1 cellular context compared by ENCODE assay signal in genomic region chr16:176514-177379, GRCh38.
TF ChIP-seq lines count a peak whose summit lies in the region.

HBA1 (plus strand) TSS chr16:176680; CDS start chr16:176717, 37 bp downstream.

TF ChIP-seq in H1, 55 proteins besides CTCF, POLR2A, EP300 and RAD21:
- peak; percentile 66 for TF ChIP-seq SUZ12 (IDR thresholded peaks at IDR 0.05; ENCODE audit: low read length)
- peak; percentile 82 for TF ChIP-seq EZH2 (IDR thresholded peaks at IDR 0.05; ENCODE audit: low read depth, low read length, severe bottlenecking)
